ENCODE assay signal across 7 cellular contexts in the genomic region with DNA sequence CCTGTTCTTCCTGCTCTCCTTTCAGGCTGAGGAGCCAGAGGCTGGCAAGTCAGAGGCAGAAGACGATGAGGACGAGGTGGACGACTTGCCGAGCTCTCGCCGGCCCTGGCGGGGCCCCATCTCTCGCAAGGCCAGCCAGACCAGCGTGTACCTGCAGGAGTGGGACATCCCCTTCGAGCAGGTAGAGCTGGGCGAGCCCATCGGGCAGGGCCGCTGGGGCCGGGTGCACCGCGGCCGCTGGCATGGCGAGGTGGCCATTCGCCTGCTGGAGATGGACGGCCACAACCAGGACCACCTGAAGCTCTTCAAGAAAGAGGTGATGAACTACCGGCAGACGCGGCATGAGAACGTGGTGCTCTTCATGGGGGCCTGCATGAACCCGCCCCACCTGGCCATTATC.
"Had no signal": no experiment of that assay in that cellular context is flagged by ENCODE, and none has a peak within 500 bp of the region (broad histone marks: within the 10 kb centered on the region; RNA-seq: fewer than 3 reads in every experiment).

No MANE protein-coding gene starts in this region.

- H3K9ac ChIP-seq: KMS-11 had no signal

- DNase-seq: IMR-90, KBM-7, KG1 had no signal

- H3K27ac ChIP-seq: HL-60, KMS-11 had no signal

- H3K4me2 ChIP-seq: KMS-11 had no signal

- ATAC-seq: HepG2 had no signal

- FAIRE-seq: HepG2, HTR-8/SVneo had no signal
